In the genomic region with DNA sequence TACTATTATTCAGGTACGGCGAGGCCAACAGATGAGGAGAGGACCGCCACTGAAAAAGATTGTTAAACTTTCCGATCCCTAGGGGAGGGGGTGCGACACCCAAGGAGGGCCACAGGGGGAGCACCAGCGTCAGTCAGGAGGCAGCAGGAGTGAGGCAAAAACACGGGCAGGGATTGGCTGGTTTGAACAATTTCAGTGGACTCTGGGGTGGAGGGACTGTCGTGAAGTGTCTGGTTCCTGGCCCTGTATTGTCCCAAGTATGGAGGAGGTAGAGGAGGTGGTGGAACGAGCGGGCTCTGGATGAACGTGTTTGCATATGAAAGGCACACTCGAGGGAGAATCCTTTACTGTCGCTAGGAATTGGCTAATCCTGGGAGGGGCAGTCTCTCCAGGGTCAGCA, we compare ENCODE assay signal across 16 cellular contexts. TPM values are rescaled to one million over a fixed set of nuclear protein-coding genes. Genes with fewer than 3 reads are reported as not detected.
DNase-seq lines count a peak whose midpoint lies in the region; ATAC-seq and TF ChIP-seq lines count a peak whose summit lies in the region.
"Had no signal": no experiment of that assay in that cellular context is flagged by ENCODE, and none has a peak within 500 bp of the region (broad histone marks: within the 10 kb centered on the region; RNA-seq: fewer than 3 reads in every experiment).

No MANE protein-coding gene starts in this region.

- H3K36me3 ChIP-seq in A673 (ENCODE audit: insufficient read depth, low read length, poor library complexity, severe bottlenecking) (no peaks in the 10 kb centered on the region), SK-N-SH (replicated peaks in 1 of 2; ENCODE audit: control insufficient read depth in 1 of 2, insufficient read depth in 2 of 2, low read length in 1 of 2) (no peaks in the 10 kb centered on the region)

- no TSS peak for BruUV-seq in A673 (replicated peaks; lab: Mats Ljungman, UMichigan)

- no peak overlapping the region for H2BK12ac ChIP-seq in H9 (ENCODE audit: insufficient read length, low read depth, low read length)

- ATAC-seq in HG03460 (IDR thresholded peaks at IDR 0.05; ENCODE audit: unreplicated experiment) = no peak
- ATAC-seq: activated T-cell treated with anti-CD3 and anti-CD28 coated beads, Interleukin-2, amount 50 U/mL, for 4 hours; left colon; right cardiac atrium had no signal

- H4K8ac ChIP-seq in H9 (replicated peaks; ENCODE audit: insufficient read length, low read depth, low read length) = no peak overlapping the region

- no peaks in the 10 kb centered on the region for H3K36me3 Mint-ChIP-seq in H9 (ENCODE audit: insufficient read depth in 1 of 3, low read depth in 3 of 3)

- no peak overlapping the region for H3K23ac ChIP-seq in H9 (ENCODE audit: insufficient read length, low read depth, low read length)

- no peak overlapping the region for H2BK5ac ChIP-seq in H9 (ENCODE audit: insufficient read length, low read length)

- H4K20me1 ChIP-seq in H9 (ENCODE audit: control insufficient read depth, insufficient read depth, insufficient read length) = no peaks in the 10 kb centered on the region
- H4K20me1 ChIP-seq in SK-N-SH (ENCODE audit: insufficient read depth) = no peaks in the 10 kb centered on the region

- H3K4ac ChIP-seq in H9 (ENCODE audit: low read depth, low read length) = no peak overlapping the region

- H3K27me3 ChIP-seq in A673 (replicated peaks; ENCODE audit: insufficient read depth, low read depth, low read length, poor library complexity) = no peaks in the 10 kb centered on the region
- no peaks in the 10 kb centered on the region for H3K27me3 ChIP-seq in H9 (ENCODE audit: insufficient read depth, low read length)
- no peaks in the 10 kb centered on the region for H3K27me3 ChIP-seq in SK-N-SH (ENCODE audit: insufficient read depth)

- no peaks in the 10 kb centered on the region for H3K9me2 ChIP-seq in SK-N-SH

- H3K4me3 ChIP-seq in A673 (ENCODE audit: low read depth, low read length, poor library complexity, severe bottlenecking) (no peak overlapping the region), SK-N-SH (ENCODE audit: low read depth in 2 of 2, low read length in 1 of 2) (no peak overlapping the region)

- no peak for TF ChIP-seq RAD21 in SK-N-SH (IDR thresholded peaks at IDR 0.05; ENCODE audit: low read length)

- H3K4me2 ChIP-seq in H9 (ENCODE audit: insufficient read depth, insufficient read length, low read length) (peak overlapping the region; percentile 8), SK-N-SH (no peak overlapping the region)

- H3K9ac ChIP-seq in H9 (ENCODE audit: extremely low read depth, insufficient read length, low read length) (no peak overlapping the region), SK-N-SH (no peak overlapping the region)

- H2BK15ac ChIP-seq in H9 (ENCODE audit: low read depth, low read length) = no peak overlapping the region

- H3K27me3 Mint-ChIP-seq in H9 (ENCODE audit: low read depth) = no peaks in the 10 kb centered on the region

- H2AK5ac ChIP-seq in H9 (ENCODE audit: insufficient read length, low read length) = no peak overlapping the region

- CTCF ChIA-PET in A673 (lab: Charles Lee) (no interaction called here), SK-N-SH (lab: Yijun Ruan, JAX) (interaction anchor here (0.8 kb wide), 1 partner anchor 27 kb away, joined by 5 read pairs; no protein-coding TSS in a partner anchor)

- no peak overlapping the region for H4K5ac ChIP-seq in H9 (ENCODE audit: insufficient read length, low read depth, low read length)

- no CpG with 5 or more reads among the region's 13 CpGs for WGBS in H9 (ENCODE audit: extremely low coverage, insufficient read length, low lambda C conversion rate)
- 75% methylated on average over 13 of the region's 13 CpGs for WGBS in SK-N-SH (ENCODE audit: low lambda C conversion rate)

- H3K27ac ChIP-seq in A673 (ENCODE audit: low read depth, low read length, poor library complexity, severe bottlenecking) (no peak overlapping the region), H9 (ENCODE audit: insufficient read length, low read depth, low read length) (no peak overlapping the region), SK-N-SH (ENCODE audit: low read depth in 2 of 2, low read length in 1 of 2) (no peak overlapping the region)

- H3K4me1 ChIP-seq in A673 (ENCODE audit: insufficient read depth, low read length, poor library complexity, severe bottlenecking) (no peaks in the 10 kb centered on the region), H9 (ENCODE audit: insufficient read depth, low read length) (peaks cover 10% of the 10 kb centered on the region; the same call in 1 of the 2 replicates), SK-N-SH (ENCODE audit: control insufficient read depth in 1 of 2, insufficient read depth in 2 of 2, low read depth in 1 of 2, low read length in 1 of 2) (no peaks in the 10 kb centered on the region)

- no peak overlapping the region for H2BK20ac ChIP-seq in H9 (ENCODE audit: low read depth, low read length, poor library complexity, severe bottlenecking)

- no peak overlapping the region for H3K56ac ChIP-seq in H9 (ENCODE audit: insufficient read length, low read depth, low read length)

- peak; percentile 27 for DNase-seq in A673 (ENCODE audit: low spot score)
- peak; percentile 81 for DNase-seq in H9
- peak; percentile 53 for DNase-seq in SK-N-SH
- DNase-seq in iPS DF 4.7 (ENCODE audit: extremely low read depth, low spot score) = peak; percentile 66
- no peak for DNase-seq in NCI-H2196 (lab: John Stamatoyannopoulos, UW; ENCODE audit: unreplicated experiment)
- DNase-seq in dedifferentiated amniotic fluid mesenchymal stem cell (ENCODE audit: extremely low spot score) = no peak
- no peak for DNase-seq in activated CD4-positive, alpha-beta T cell treated with anti-CD3 and anti-CD28 coated beads for 4 hours
- DNase-seq: activated CD4-positive, CD25-positive, alpha-beta regulatory T cell treated with anti-CD3 and anti-CD28 coated beads, Interleukin-2, amount 50 U/mL, for 72 hours; activated T-cell treated with anti-CD3 and anti-CD28 coated beads, Interleukin-2, amount 50 U/mL, for 4 hours; left colon; NCI-H1436; right cardiac atrium; stimulated activated naive CD4-positive, alpha-beta T cell treated with Interleukin-2 at 50 U/mL for 16 hours; SW 1271 had no signal

- H3K27ac Mint-ChIP-seq in H9 = peak overlapping the region; percentile 8 to 13 (median 11); a peak in 3 of 7 replicates
- H3K27ac Mint-ChIP-seq: B cell had no signal

- POLR2A ChIA-PET in A673 (lab: Charles Lee; ENCODE audit: low non-redundant PET) = no interaction called here
- POLR2A ChIA-PET in SK-N-SH (lab: Yijun Ruan, JAX) = no interaction called here

- peak overlapping the region; percentile 15 to 40; a peak in 3 of 5 replicates for H3K4me3 Mint-ChIP-seq in H9
- H3K4me3 Mint-ChIP-seq: activated T-cell treated with anti-CD3 and anti-CD28 coated beads, Interleukin-2, amount 50 U/mL, for 4 hours; B cell had no signal

- H3K79me1 ChIP-seq in H9 (ENCODE audit: insufficient read depth, low read depth, low read length, poor library complexity, severe bottlenecking) = no peaks in the 10 kb centered on the region

- H3K9me3 Mint-ChIP-seq in H9 = no peaks in the 10 kb centered on the region
- H3K9me3 Mint-ChIP-seq: activated T-cell treated with anti-CD3 and anti-CD28 coated beads, Interleukin-2, amount 50 U/mL, for 4 hours had no signal

- no peaks in the 10 kb centered on the region for H3F3A ChIP-seq in SK-N-SH (replicated peaks; ENCODE audit: insufficient read depth)

- peak; percentile 43; the same call in 1 of the 2 replicates for TF ChIP-seq CTCF in A673 (conservative IDR thresholded peaks at IDR 0.05; ENCODE audit: low read depth, low read length)
- peak; percentile 74 for TF ChIP-seq CTCF in H9 (conservative IDR thresholded peaks at IDR 0.05)
- peak; percentile 26; the same call in 1 of the 2 replicates for TF ChIP-seq CTCF in SK-N-SH (IDR thresholded peaks at IDR 0.05)

- H3K79me2 ChIP-seq in H9 (ENCODE audit: insufficient read depth, low read length) (no peaks in the 10 kb centered on the region), SK-N-SH (ENCODE audit: insufficient read depth) (no peaks in the 10 kb centered on the region)

- H2AFZ ChIP-seq in H9 (ENCODE audit: low read length) (peak overlapping the region; percentile 58), SK-N-SH (ENCODE audit: low read depth) (no peak overlapping the region)

- peak overlapping the region; percentile 4 for H3K18ac ChIP-seq in H9 (ENCODE audit: insufficient read length, low read depth, low read length)

- H3K14ac ChIP-seq in H9 (ENCODE audit: insufficient read depth, low read length) = no peak overlapping the region

- H3K4me1 Mint-ChIP-seq in H9 = peaks cover 36 to 46% of the 10 kb centered on the region in 2 experiments
- H3K4me1 Mint-ChIP-seq: B cell had no signal

- no peak overlapping the region for H2BK120ac ChIP-seq in H9 (ENCODE audit: low read depth, low read length, poor library complexity, severe bottlenecking)

- no peak overlapping the region for H4K91ac ChIP-seq in H9 (ENCODE audit: insufficient read length, low read depth, low read length)

- H3K23me2 ChIP-seq in H9 (ENCODE audit: insufficient read length, low read depth, low read length, poor library complexity, severe bottlenecking) = no peaks in the 10 kb centered on the region

- H3T11ph ChIP-seq in H9 (ENCODE audit: low read length) = no peak overlapping the region

- intact Hi-C loops in A673 (cut with micrococcal nuclease; ENCODE audit: unreplicated experiment) = no loop called here

- no peak for TF ChIP-seq EP300 in SK-N-SH (IDR thresholded peaks at IDR 0.05; ENCODE audit: borderline replicate concordance in 1 of 2, low read depth in 1 of 2, low read length in 1 of 2)

- H3K9me3 ChIP-seq in A673 (ENCODE audit: low read depth, low read length, poor library complexity, severe bottlenecking) = no peaks in the 10 kb centered on the region
- no peaks in the 10 kb centered on the region for H3K9me3 ChIP-seq in H9 (ENCODE audit: control insufficient read depth, low read depth, low read length)
- no peaks in the 10 kb centered on the region for H3K9me3 ChIP-seq in SK-N-SH

TF ChIP-seq in SK-N-SH, 30 proteins besides CTCF, POLR2A, EP300 and RAD21 (continues in another document):
- TF ChIP-seq MXI1 (IDR thresholded peaks at IDR 0.05; ENCODE audit: low read depth, low read length) (no peak), TAF1 (IDR thresholded peaks at IDR 0.05; ENCODE audit: borderline replicate concordance, low read depth, low read length) (no peak), TCF12 (IDR thresholded peaks at IDR 0.05) (no peak), CHD2 (IDR thresholded peaks at IDR 0.05; ENCODE audit: low read length, partially characterized antibody) (no peak), RFX5 (IDR thresholded peaks at IDR 0.05; ENCODE audit: low read length) (no peak), YY1 (IDR thresholded peaks at IDR 0.05; ENCODE audit: low read depth) (no peak)

RNA-seq across cellular contexts. Expression of a gene that starts 32.5 kb away (rescaled TPM):
- 49.3 and 56.6 TPM in 2 replicates for total RNA-seq in A673 (2021)
- total RNA-seq in H9 (2021) = 32.0 and 35.4 TPM in 2 replicates
- polyA plus RNA-seq in SK-N-SH (2012; rRNA removed) = 8.3 and 8.6 TPM in 2 replicates
- 13.4 and 14.3 TPM in 2 replicates for polyA plus RNA-seq in SK-N-SH (2012; cell fraction: cytosol; rRNA removed)
- polyA plus RNA-seq in SK-N-SH (2012; cell fraction: nucleus; rRNA removed) = 3.0 and 5.1 TPM in 2 replicates

Comparison
In these comparisons a context has a peak if more than half of its experiments do, and no peak if none do; other contexts are left out.
1. DNase-seq: peak in A673 (single experiment), H9 (single experiment), SK-N-SH (single experiment) and iPS DF 4.7 (single experiment); none in NCI-H2196 (single experiment), dedifferentiated amniotic fluid mesenchymal stem cell (single experiment) and activated CD4-positive, alpha-beta T cell treated with anti-CD3 and anti-CD28 coated beads for 4 hours (0 of 2).
2. Peak in every context shown above with its lines, with median percentiles within 50 percentile points of each other: CTCF ChIP-seq.